Comparison of ENCODE assay signal across 1 cellular context in genomic region chr18:9092665-9093064, GRCh38.
TF ChIP-seq lines count a peak whose summit lies in the region.

No MANE protein-coding gene starts in this region.

TF ChIP-seq in HepG2, 621 proteins besides CTCF, POLR2A, EP300 and RAD21 (continued from another document and continues in another):
- TF ChIP-seq ZNF646 (CRISPR knock-in tag; IDR thresholded peaks at IDR 0.05) (peak; percentile 81), XRCC5 (optimal IDR thresholded peaks at IDR 0.05; ENCODE audit: low read length) (no peak), ARID4A (CRISPR knock-in tag; IDR thresholded peaks at IDR 0.05; ENCODE audit: borderline replicate concordance) (peak; percentile 27; the same call in 1 of the 2 replicates), ZMYM2 (CRISPR knock-in tag; IDR thresholded peaks at IDR 0.05) (no peak), RCOR2 (CRISPR knock-in tag; IDR thresholded peaks at IDR 0.05) (peak; percentile 39; the same call in 1 of the 2 replicates), THAP11 (CRISPR knock-in tag; IDR thresholded peaks at IDR 0.05) (peak; percentile 46), NR2C2 (CRISPR knock-in tag; IDR thresholded peaks at IDR 0.05; ENCODE audit: borderline replicate concordance) (peak; percentile 58; the same call in 1 of the 2 replicates), ZSCAN9 (CRISPR knock-in tag; IDR thresholded peaks at IDR 0.05; ENCODE audit: borderline replicate concordance) (no peak), KLF16 (CRISPR knock-in tag; IDR thresholded peaks at IDR 0.05) (0 out of 4 replicates have a peak, but pooled peaks of 1 of the 2 experiments have one; percentile 15), ELK4 (CRISPR knock-in tag; IDR thresholded peaks at IDR 0.05; ENCODE audit: borderline replicate concordance) (no peak), RERE (CRISPR knock-in tag; IDR thresholded peaks at IDR 0.05; ENCODE audit: low read depth) (peak; percentile 72), ATF3 (CRISPR knock-in tag; IDR thresholded peaks at IDR 0.05) (peak; percentile 68; the same call in 1 of the 2 replicates), SPEN (CRISPR knock-in tag; IDR thresholded peaks at IDR 0.05; ENCODE audit: low read depth) (peak; percentile 43; the same call in 1 of the 2 replicates), RFXANK (CRISPR knock-in tag; IDR thresholded peaks at IDR 0.05) (0 out of 2 replicates have a peak, but pooled peaks have one; percentile 33), DR1 (CRISPR knock-in tag; IDR thresholded peaks at IDR 0.05) (no peak), SAP130 (CRISPR knock-in tag; IDR thresholded peaks at IDR 0.05; ENCODE audit: low read depth) (peak; percentile 85), SIN3A (IDR thresholded peaks at IDR 0.05; ENCODE audit: borderline replicate concordance, low read depth, low read length) (no peak), AHDC1 (CRISPR knock-in tag; IDR thresholded peaks at IDR 0.05; ENCODE audit: borderline replicate concordance) (peak; percentile 90; the same call in 1 of the 2 replicates), POGZ (CRISPR knock-in tag; IDR thresholded peaks at IDR 0.05) (peak; percentile 40; the same call in 1 of the 2 replicates), NCOR1 (IDR thresholded peaks at IDR 0.05; ENCODE audit: borderline replicate concordance, low read length) (peak; percentile 73; the same call in 1 of the 2 replicates), ZNF383 (CRISPR knock-in tag; IDR thresholded peaks at IDR 0.05; ENCODE audit: borderline replicate concordance) (no peak), ESRRA (CRISPR knock-in tag; IDR thresholded peaks at IDR 0.05; ENCODE audit: low read depth) (peak; percentile 22; the same call in 1 of the 2 replicates), ATRX (CRISPR knock-in tag; IDR thresholded peaks at IDR 0.05; ENCODE audit: borderline replicate concordance) (no peak), GATA4 (IDR thresholded peaks at IDR 0.05; ENCODE audit: borderline replicate concordance, low read depth) (peak; percentile 34; the same call in 1 of the 2 replicates), PRMT3 (CRISPR knock-in tag; IDR thresholded peaks at IDR 0.05; ENCODE audit: borderline replicate concordance, low read depth) (no peak)
